In genomic region chr4:38185406-38185805, GRCh38 we compare ENCODE assay signal across 20 cellular contexts.
"Had no signal": no experiment of that assay in that cellular context is flagged by ENCODE, and none has a peak within 500 bp of the region (broad histone marks: within the 10 kb centered on the region; RNA-seq: fewer than 3 reads in every experiment).

No MANE protein-coding gene starts in this region.

- H3K27ac ChIP-seq: coronary artery, epithelial cell of prostate, esophagus muscularis mucosa, gastrocnemius medialis, hepatocyte, neutrophil, suprapubic skin, tibial artery, upper lobe of right lung, vagina had no signal

- ATAC-seq: effector memory CD8-positive, alpha-beta T cell; gastrocnemius medialis; left colon; left ventricle myocardium superior; natural killer cell; right cardiac atrium; upper lobe of right lung had no signal

- H3K36me3 ChIP-seq: esophagus muscularis mucosa, gastrocnemius medialis, neutrophil, suprapubic skin, tibial artery, upper lobe of right lung, vagina had no signal

- H3K9me3 ChIP-seq: esophagus muscularis mucosa, gastrocnemius medialis, neutrophil, suprapubic skin, tibial artery, upper lobe of right lung, vagina had no signal

- H3K4me2 ChIP-seq: hepatocyte had no signal

- DNase-seq: effector memory CD8-positive, alpha-beta T cell; gastrocnemius medialis; kidney; left colon; left ventricle myocardium superior; natural killer cell; right cardiac atrium; small intestine; stimulated activated CD4-positive, alpha-beta T cell treated with anti-CD3 and anti-CD28 coated beads, Interleukin-12 subunit alpha, Interleukin-12 subunit beta, amount 100 ng/mL, for 4 hours; stimulated activated naive CD4-positive, alpha-beta T cell treated with Interleukin-2 at 50 U/mL for 16 hours; tibial artery; upper lobe of right lung had no signal

- H2AFZ ChIP-seq: hepatocyte had no signal

- H3K79me2 ChIP-seq: hepatocyte had no signal

- H3K4me3 ChIP-seq: coronary artery, esophagus muscularis mucosa, gastrocnemius medialis, hepatocyte, lung, suprapubic skin, tibial artery, upper lobe of right lung, vagina had no signal

- H3K27me3 ChIP-seq: esophagus muscularis mucosa, gastrocnemius medialis, hepatocyte, neutrophil, suprapubic skin, tibial artery, upper lobe of right lung, vagina had no signal
